In the genomic region with DNA sequence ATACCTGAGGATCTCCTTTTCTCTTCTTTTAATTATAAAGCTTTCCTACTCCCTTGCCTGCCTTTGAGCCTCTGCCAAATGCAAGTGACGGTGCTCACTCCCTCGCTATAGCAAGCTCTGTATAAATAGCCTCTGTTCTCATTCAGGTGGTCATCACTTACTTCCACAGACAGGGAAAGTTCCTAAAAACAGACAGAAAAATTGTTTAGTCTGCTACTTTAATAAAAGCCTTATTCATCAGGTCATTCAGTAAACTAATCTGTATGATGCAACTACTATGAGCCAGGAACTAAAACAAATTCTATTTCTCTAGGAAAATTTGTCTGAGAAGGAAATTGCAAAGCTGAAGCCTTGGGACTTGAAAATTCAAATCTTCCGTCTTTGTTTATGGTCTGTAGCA, we compare ENCODE assay signal across 1 cellular context.
TF ChIP-seq lines count a peak whose summit lies in the region.

No MANE protein-coding gene starts in this region.

TF ChIP-seq in HepG2, 621 proteins besides CTCF, POLR2A, EP300 and RAD21:
- TF ChIP-seq CEBPB (IDR thresholded peaks at IDR 0.05; ENCODE audit: borderline replicate concordance, low read depth, low read length) (peak; percentile 25; the same call in 1 of the 2 replicates), RBFOX2 (IDR thresholded peaks at IDR 0.05; ENCODE audit: low read depth, low read length) (no peak)
TF ChIP-seq in HepG2: peak in this region for 1.
